25 cellular contexts compared by ENCODE assay signal in the genomic region with DNA sequence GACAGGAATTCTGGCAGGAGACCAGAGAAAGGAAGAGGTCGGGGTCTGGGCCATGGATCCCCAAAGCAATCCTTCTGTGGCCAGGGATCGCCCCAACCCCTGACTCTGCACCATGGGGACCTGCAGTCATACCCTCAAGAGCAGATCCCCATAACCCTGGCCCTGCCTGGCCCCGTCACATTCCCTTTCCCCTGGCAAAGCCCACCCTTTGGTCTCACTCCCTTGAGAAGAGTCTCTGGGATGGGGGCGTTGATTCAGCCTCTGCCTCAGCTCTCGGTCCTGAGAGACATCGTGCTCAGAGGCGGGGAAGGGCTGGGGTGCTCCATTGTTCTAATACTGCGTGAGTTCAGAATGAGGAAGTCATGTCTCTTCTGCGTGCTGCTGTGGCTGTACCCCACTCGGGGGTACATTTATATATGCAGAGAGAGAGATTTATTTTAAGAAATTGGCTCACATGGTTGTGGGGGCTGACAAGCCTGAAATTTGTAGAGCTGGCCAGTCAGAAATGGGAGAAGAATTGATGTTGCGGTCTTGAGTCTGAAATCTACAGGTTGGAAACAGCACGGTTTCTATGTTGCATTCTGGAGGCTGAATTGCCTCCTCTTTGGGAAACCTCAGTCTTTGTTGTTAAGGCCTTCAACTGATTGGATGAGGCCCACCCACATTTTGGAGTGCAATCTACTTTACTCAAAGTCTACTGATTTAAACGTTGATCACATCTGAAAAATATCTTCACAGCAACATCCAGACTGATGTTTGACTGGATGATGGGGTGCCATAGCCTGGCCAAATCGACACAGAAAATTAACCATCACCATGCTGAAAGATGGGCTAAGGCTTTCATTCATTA. TPM values are rescaled to one million over a fixed set of nuclear protein-coding genes. Genes with fewer than 3 reads are reported as not detected.
DNase-seq lines count a peak whose midpoint lies in the region; ATAC-seq, FAIRE-seq and TF ChIP-seq lines count a peak whose summit lies in the region.
"Had no signal": no experiment of that assay in that cellular context is flagged by ENCODE, and none has a peak within 500 bp of the region (broad histone marks: within the 10 kb centered on the region; RNA-seq: fewer than 3 reads in every experiment).

No MANE protein-coding gene starts in this region.

- no peaks in the 10 kb centered on the region for H3F3A ChIP-seq in PC-3 (ENCODE audit: low read length, unreplicated experiment)

- no peak overlapping the region for H2AK5ac ChIP-seq in H1 (ENCODE audit: low read depth, low read length)

- DNase-seq in CD14-positive monocyte (ENCODE audit: low spot score) (no peak), Panc1 (ENCODE audit: low read depth, low spot score) (no peak), H1 (ENCODE audit: low read depth in 1 of 2, low spot score in 2 of 2) (no peak), progenitor cell of endocrine pancreas (ENCODE audit: low spot score, unreplicated experiment) (no peak), T-helper 1 cell (no peak), PC-3 (no peak), NCI-H1436 treated with DMSO at 0.1 percent for 48 hours (lab: John Stamatoyannopoulos, UW) (no peak), retina (no peak)
- DNase-seq: activated effector memory CD4-positive, alpha-beta T cell treated with anti-CD3 and anti-CD28 coated beads, Interleukin-2, amount 50 U/mL, for 16 hours; activated naive CD8-positive, alpha-beta T cell treated with anti-CD3 and anti-CD28 coated beads for 36 hours; activated T-cell treated with anti-CD3 and anti-CD28 coated beads, Interleukin-2, amount 50 U/mL, for 24 hours; aorta; left ventricle myocardium inferior; naive thymus-derived CD4-positive, alpha-beta T cell; NCI-H446; NCI-H748 treated with DMSO at 0.1 percent for 48 hours; SHP77 treated with DMSO at 0.1 percent for 48 hours; stimulated activated naive B cell treated with anti-CD40 and anti-IgM and Interleukin-4, amounts not matched to agents 10 μg/mL and 1 μg/mL and 100 μg/mL, for 72 hours; SW 1271 had no signal

- ATAC-seq in Panc1 (no peak), PC-3 (no peak)
- ATAC-seq: A549; esophagus mucosa; naive thymus-derived CD4-positive, alpha-beta T cell; stimulated activated naive B cell treated with anti-CD40 and anti-IgM and Interleukin-4, amounts not matched to agents 10 μg/mL and 1 μg/mL and 100 μg/mL, for 72 hours had no signal

- H4K91ac ChIP-seq in H1 (replicated peaks; ENCODE audit: insufficient read length, low read length) = no peak overlapping the region

- no peak for FAIRE-seq in H1 (lab: Jason Lieb, UNC)
- FAIRE-seq: A549, keratinocyte, RCC 7860 had no signal

- H4K20me1 ChIP-seq in H1 (replicated peaks in 1 of 2; ENCODE audit: control insufficient read depth in 1 of 2, insufficient read depth in 2 of 2, low read length in 2 of 2) (no peaks in the 10 kb centered on the region), PC-3 (ENCODE audit: low read length) (no peaks in the 10 kb centered on the region)

- H4K8ac ChIP-seq in H1 (ENCODE audit: extremely low read depth, insufficient read depth, low read length) = no peak overlapping the region

- BruUV-seq in Panc1 (replicated peaks; lab: Mats Ljungman, UMichigan) = no TSS peak
- BruUV-seq in PC-3 (replicated peaks; lab: Mats Ljungman, UMichigan) = no TSS peak

- no peaks in the 10 kb centered on the region for H3K27me3 ChIP-seq in Panc1 (ENCODE audit: control insufficient read depth, insufficient read depth, low read length)
- peaks cover 5 to 13% (median 7%) of the 10 kb centered on the region in 4 experiments; a peak in 6 of 7 replicates for H3K27me3 ChIP-seq in H1 (replicated peaks in 1 of 4; ENCODE audit: control insufficient read depth in 3 of 4, extremely low read depth in 1 of 4, insufficient read depth in 3 of 4, low read length in 3 of 4)
- no peaks in the 10 kb centered on the region for H3K27me3 ChIP-seq in PC-3 (ENCODE audit: low read length)

- TF ChIP-seq POLR2A in H1 (IDR thresholded peaks at IDR 0.05; ENCODE audit: control extremely low read depth in 1 of 2, low read depth in 2 of 2, low read length in 2 of 2) = no peak

- CTCF ChIA-PET in Panc1 (lab: Charles Lee) (no interaction called here), H1 (lab: Charles Lee; ENCODE audit: partially characterized antibody) (interaction anchor here (0.7 to 21.2 kb wide), 6 partner anchors 14 to 155 kb away, joined by 3 to 339 read pairs (median 21); no protein-coding TSS in a partner anchor), PC-3 (lab: Charles Lee) (no interaction called here)

- H3K9me3 ChIP-seq in Panc1 (ENCODE audit: control insufficient read depth, insufficient read depth, low read depth, low read length) = no peaks in the 10 kb centered on the region
- no peaks in the 10 kb centered on the region for H3K9me3 ChIP-seq in H1 (ENCODE audit: insufficient read depth in 2 of 2, low read depth in 1 of 2, low read length in 1 of 2)
- no peaks in the 10 kb centered on the region for H3K9me3 ChIP-seq in PC-3 (ENCODE audit: low read length)
- H3K9me3 ChIP-seq: A549, left ventricle myocardium inferior had no signal

- TF ChIP-seq CTCF in CD14-positive monocyte (IDR thresholded peaks at IDR 0.05) = no peak
- TF ChIP-seq CTCF in Panc1 (IDR thresholded peaks at IDR 0.05) = no peak
- no peak for TF ChIP-seq CTCF in H1 (IDR thresholded peaks at IDR 0.05; ENCODE audit: control extremely low read depth in 1 of 3, insufficient read depth in 1 of 3, low read depth in 1 of 3, low read length in 3 of 3)
- TF ChIP-seq CTCF in progenitor cell of endocrine pancreas (IDR thresholded peaks at IDR 0.05; ENCODE audit: unreplicated experiment) = no peak
- TF ChIP-seq CTCF in PC-3 (conservative IDR thresholded peaks at IDR 0.05; ENCODE audit: low read depth, low read length) = no peak

- no peak overlapping the region for H3K23ac ChIP-seq in H1 (ENCODE audit: insufficient read length)

- H2BK12ac ChIP-seq in H1 (ENCODE audit: low read depth, low read length) = no peak overlapping the region

- H3K18ac ChIP-seq in H1 (ENCODE audit: extremely low read depth, low read length) = no peak overlapping the region

- POLR2A ChIA-PET in Panc1 (lab: Charles Lee) = no interaction called here
- POLR2A ChIA-PET in H1 (lab: Charles Lee; ENCODE audit: partially characterized antibody) = no interaction called here
- POLR2A ChIA-PET in PC-3 (lab: Charles Lee; ENCODE audit: unreplicated experiment) = no interaction called here

- peak overlapping the region in 5 of 7 donors; percentile 3 to 74 (median 51) for H3K27ac Mint-ChIP-seq in CD14-positive monocyte
- H3K27ac Mint-ChIP-seq in progenitor cell of endocrine pancreas = peak overlapping the region; percentile 72
- H3K27ac Mint-ChIP-seq: activated naive CD8-positive, alpha-beta T cell treated with anti-CD3 and anti-CD28 coated beads for 36 hours; activated T-cell treated with anti-CD3 and anti-CD28 coated beads, Interleukin-2, amount 50 U/mL, for 24 hours; naive thymus-derived CD4-positive, alpha-beta T cell; stimulated activated naive B cell treated with anti-CD40 and anti-IgM and Interleukin-4, amounts not matched to agents 10 μg/mL and 1 μg/mL and 100 μg/mL, for 72 hours had no signal

- H3K9me3 Mint-ChIP-seq in CD14-positive monocyte (peaks cover 0 to 2% (median 0%) of the 10 kb centered on the region in 7 donors), progenitor cell of endocrine pancreas (ENCODE audit: low read depth) (no peaks in the 10 kb centered on the region)
- H3K9me3 Mint-ChIP-seq: activated naive CD8-positive, alpha-beta T cell treated with anti-CD3 and anti-CD28 coated beads for 36 hours; activated T-cell treated with anti-CD3 and anti-CD28 coated beads, Interleukin-2, amount 50 U/mL, for 24 hours; naive thymus-derived CD4-positive, alpha-beta T cell; stimulated activated naive B cell treated with anti-CD40 and anti-IgM and Interleukin-4, amounts not matched to agents 10 μg/mL and 1 μg/mL and 100 μg/mL, for 72 hours had no signal

- peaks cover 41% of the 10 kb centered on the region for H3K4me1 ChIP-seq in Panc1 (ENCODE audit: control insufficient read depth, insufficient read depth, low read length)
- H3K4me1 ChIP-seq in H1 (replicated peaks in 1 of 4; ENCODE audit: control insufficient read depth in 3 of 4, insufficient read depth in 4 of 4, low read length in 3 of 4) = peaks cover 0 to 15% (median 5%) of the 10 kb centered on the region in 4 experiments; a peak in 5 of 7 replicates
- peaks cover 7% of the 10 kb centered on the region for H3K4me1 ChIP-seq in PC-3 (ENCODE audit: insufficient read depth, low read length)

- H3K4me3 ChIP-seq in Panc1 (ENCODE audit: low read depth in 2 of 2, low read length in 2 of 2) (no peak overlapping the region), H1 (ENCODE audit: extremely low read depth in 1 of 4, insufficient read depth in 2 of 4, low read depth in 3 of 4, low read length in 4 of 4) (no peak overlapping the region), PC-3 (ENCODE audit: low read length) (no peak overlapping the region)
- H3K4me3 ChIP-seq: A549, cardiac muscle cell, left ventricle myocardium inferior, skin epidermis had no signal

- no peak overlapping the region for H3K14ac ChIP-seq in H1 (ENCODE audit: insufficient read length)

- H2BK15ac ChIP-seq in H1 (ENCODE audit: low read length) = 0 out of 2 replicates have a peak overlapping the region, but pooled peaks have one; percentile 40

- H3K27ac ChIP-seq in Panc1 (ENCODE audit: low read length) = peak overlapping the region; percentile 77
- no peak overlapping the region for H3K27ac ChIP-seq in H1 (ENCODE audit: low read depth, low read length)
- no peak overlapping the region for H3K27ac ChIP-seq in PC-3 (ENCODE audit: low read length)
- H3K27ac ChIP-seq: left ventricle myocardium inferior had no signal

- intact Hi-C loops in CD14-positive monocyte (cut with micrococcal nuclease) = loop anchor here (2.0 to 10.0 kb wide), 4 partner anchors 63 to 281 kb away; no protein-coding TSS in a partner anchor
- intact Hi-C loops in Panc1 (cut with micrococcal nuclease; ENCODE audit: unreplicated experiment) = no loop called here
- intact Hi-C loops in PC-3 (cut with micrococcal nuclease) = loop anchor here (2.0 to 10.0 kb wide), 2 partner anchors 65 to 281 kb away; no protein-coding TSS in a partner anchor

- no peaks in the 10 kb centered on the region for H3K36me3 ChIP-seq in Panc1 (ENCODE audit: control insufficient read depth, insufficient read depth, low read length)
- H3K36me3 ChIP-seq in H1 (ENCODE audit: control insufficient read depth in 2 of 4, insufficient read depth in 4 of 4, low read length in 3 of 4) = no peaks in the 10 kb centered on the region
- no peaks in the 10 kb centered on the region for H3K36me3 ChIP-seq in PC-3 (ENCODE audit: low read depth, low read length)
- H3K36me3 ChIP-seq: cardiac muscle cell, left ventricle myocardium inferior had no signal

- no peak for TF ChIP-seq EP300 in H1 (IDR thresholded peaks at IDR 0.05; ENCODE audit: borderline replicate concordance in 1 of 2, low read depth in 2 of 2, low read length in 2 of 2)

- H3K4me2 ChIP-seq in H1 (ENCODE audit: insufficient read depth in 1 of 2, low read depth in 2 of 2, low read length in 2 of 2) (no peak overlapping the region), PC-3 (ENCODE audit: low read length) (no peak overlapping the region)

- H3K56ac ChIP-seq in H1 (replicated peaks; ENCODE audit: insufficient read length, low read depth, low read length) = no peak overlapping the region

- H4K5ac ChIP-seq in H1 (ENCODE audit: insufficient read length, low read depth, low read length) = no peak overlapping the region

- H2BK20ac ChIP-seq in H1 (ENCODE audit: low read length) = no peak overlapping the region; the same call in 1 of the 2 replicates

- H3K79me1 ChIP-seq in H1 (ENCODE audit: low read depth, low read length) = no peaks in the 10 kb centered on the region

- H3K79me2 ChIP-seq in H1 (ENCODE audit: control insufficient read depth in 1 of 2, insufficient read depth in 2 of 2, low read length in 2 of 2) = no peaks in the 10 kb centered on the region
- no peaks in the 10 kb centered on the region for H3K79me2 ChIP-seq in PC-3 (ENCODE audit: low read length)

- in situ Hi-C loops in Panc1 (cut with HindIII; ENCODE audit: low pct_unique_long_range_greater_than_20kb, low sequenced_read_pairs) = no loop called here

- H2AFZ ChIP-seq in H1 (ENCODE audit: low read length) (no peak overlapping the region), PC-3 (ENCODE audit: low read length) (no peak overlapping the region)

- H3K27me3 Mint-ChIP-seq in CD14-positive monocyte (ENCODE audit: low read depth in 3 of 3) = peaks cover under 1 to 2% (median 2%) of the 10 kb centered on the region in 3 donors
- H3K27me3 Mint-ChIP-seq in progenitor cell of endocrine pancreas = peaks cover 37% of the 10 kb centered on the region

- H2BK5ac ChIP-seq in H1 (ENCODE audit: low read depth, low read length) = no peak overlapping the region

- no peak overlapping the region for H2BK120ac ChIP-seq in H1 (replicated peaks; ENCODE audit: low read depth, low read length)

- TF ChIP-seq RAD21 in H1 (IDR thresholded peaks at IDR 0.05 in 1 of 2, conservative IDR thresholded peaks at IDR 0.05 in 1 of 2; ENCODE audit: low read depth in 2 of 2, low read length in 2 of 2) = no peak

- 89% methylated on average over 13 of the region's 14 CpGs; no CpG with 5 or more reads in 1 of the 2 experiments for WGBS in H1 (ENCODE audit: extremely low coverage in 1 of 2, insufficient coverage in 1 of 2, insufficient read length in 1 of 2, insufficient replicate concordance in 2 of 2, low coverage in 1 of 2, low lambda C conversion rate in 2 of 2, missing lambda C conversion rate in 1 of 2), 2 experiments

- H3K4me1 Mint-ChIP-seq in CD14-positive monocyte = peaks cover 62% of the 10 kb centered on the region
- peaks cover 5% of the 10 kb centered on the region for H3K4me1 Mint-ChIP-seq in progenitor cell of endocrine pancreas (ENCODE audit: low read depth)

- H3K4ac ChIP-seq in H1 (replicated peaks; ENCODE audit: insufficient read length, low read depth, low read length) = no peak overlapping the region

- H3K9me2 ChIP-seq in PC-3 (replicated peaks; ENCODE audit: low read length) = no peaks in the 10 kb centered on the region

- H3K9ac ChIP-seq in H1 (replicated peaks in 1 of 4; ENCODE audit: extremely low read depth in 1 of 4, low read depth in 3 of 4, low read length in 3 of 4) = no peak overlapping the region
- H3K9ac ChIP-seq in PC-3 (ENCODE audit: low read length) = no peak overlapping the region

- peak overlapping the region; percentile 12 to 63 for H3K4me3 Mint-ChIP-seq in CD14-positive monocyte
- no peak overlapping the region for H3K4me3 Mint-ChIP-seq in progenitor cell of endocrine pancreas (ENCODE audit: low read depth)
- H3K4me3 Mint-ChIP-seq: activated naive CD8-positive, alpha-beta T cell treated with anti-CD3 and anti-CD28 coated beads for 36 hours; activated T-cell treated with anti-CD3 and anti-CD28 coated beads, Interleukin-2, amount 50 U/mL, for 24 hours; naive thymus-derived CD4-positive, alpha-beta T cell; stimulated activated naive B cell treated with anti-CD40 and anti-IgM and Interleukin-4, amounts not matched to agents 10 μg/mL and 1 μg/mL and 100 μg/mL, for 72 hours had no signal

- peaks cover 14% of the 10 kb centered on the region; the same call in 1 of the 2 replicates for H3K23me2 ChIP-seq in H1 (ENCODE audit: low read depth, low read length)

- H3K36me3 Mint-ChIP-seq in CD14-positive monocyte (no peaks in the 10 kb centered on the region), progenitor cell of endocrine pancreas (ENCODE audit: insufficient read depth) (no peaks in the 10 kb centered on the region)
- H3K36me3 Mint-ChIP-seq: activated naive CD8-positive, alpha-beta T cell treated with anti-CD3 and anti-CD28 coated beads for 36 hours; naive thymus-derived CD4-positive, alpha-beta T cell; stimulated activated naive B cell treated with anti-CD40 and anti-IgM and Interleukin-4, amounts not matched to agents 10 μg/mL and 1 μg/mL and 100 μg/mL, for 72 hours had no signal

RNA-seq across cellular contexts. Expression of gene PADI2, which starts 4.2 kb away (rescaled TPM):
- polyA plus RNA-seq in CD14-positive monocyte (10 to 100 TPM; 18.6 to 61.7 TPM), H1 (2011; rRNA removed) (1.6 and 2.5 TPM in 2 replicates)
- total RNA-seq in Panc1 (2021; ENCODE audit: unreplicated experiment) (507 TPM), progenitor cell of endocrine pancreas (0.50 and 0.87 TPM in 2 replicates), PC-3 (2014; rRNA removed) (2.4 and 3.2 TPM in 2 replicates)
- polyA plus RNA-seq in Panc1 (2012; ENCODE audit: insufficient read length) = 830 TPM
- total RNA-seq in H1 (2021; fragmentation: NEBNext Ultra II Directional; extraction: Animal tissue kit (Norgen Biotek cat#: 25700)) = 5.8 and 7.5 TPM in 2 replicates
- 1.8 TPM for polyA plus RNA-seq in H1 (2011; cell fraction: cytosol; rRNA removed)
- polyA plus RNA-seq in H1 (2011; cell fraction: nucleus; rRNA removed) = 4.4 TPM
- 2.3 to 3.3 TPM (median 2.8 TPM) in 4 replicates for polyA plus RNA-seq in H1 (2012, experiment 1 of 2)
- 2.3 TPM for polyA plus RNA-seq in H1 (2012, experiment 2 of 2)
- polyA plus RNA-seq in H1 (2013, experiment 1 of 2) = 4.0 TPM
- polyA plus RNA-seq in H1 (2013, experiment 2 of 2) = 4.2 TPM
- 2.2 and 3.9 TPM in 2 replicates for polyA minus RNA-seq in H1 (2011; rRNA and poly(A)+ RNA removed)
- 2.1 TPM for polyA minus RNA-seq in H1 (2011; cell fraction: cytosol; rRNA and poly(A)+ RNA removed)
- 2.8 TPM for polyA minus RNA-seq in H1 (2011; cell fraction: nucleus; rRNA and poly(A)+ RNA removed)
- polyA plus RNA-seq: naive thymus-derived CD4-positive, alpha-beta T cell had no signal

Comparison
In these comparisons a context has a peak if more than half of its experiments do, and no peak if none do; other contexts are left out.
1. RNA of gene PADI2, which starts 4.2 kb away (total RNA-seq): 507 TPM in Panc1 (single experiment); 5.8 to 7.5 TPM in H1, 2.4 to 3.2 TPM in PC-3 and 0.50 to 0.87 TPM in progenitor cell of endocrine pancreas; every median in the first group is over 10 times any median in the second.